8 cellular contexts compared by ENCODE assay signal in the genomic region with DNA sequence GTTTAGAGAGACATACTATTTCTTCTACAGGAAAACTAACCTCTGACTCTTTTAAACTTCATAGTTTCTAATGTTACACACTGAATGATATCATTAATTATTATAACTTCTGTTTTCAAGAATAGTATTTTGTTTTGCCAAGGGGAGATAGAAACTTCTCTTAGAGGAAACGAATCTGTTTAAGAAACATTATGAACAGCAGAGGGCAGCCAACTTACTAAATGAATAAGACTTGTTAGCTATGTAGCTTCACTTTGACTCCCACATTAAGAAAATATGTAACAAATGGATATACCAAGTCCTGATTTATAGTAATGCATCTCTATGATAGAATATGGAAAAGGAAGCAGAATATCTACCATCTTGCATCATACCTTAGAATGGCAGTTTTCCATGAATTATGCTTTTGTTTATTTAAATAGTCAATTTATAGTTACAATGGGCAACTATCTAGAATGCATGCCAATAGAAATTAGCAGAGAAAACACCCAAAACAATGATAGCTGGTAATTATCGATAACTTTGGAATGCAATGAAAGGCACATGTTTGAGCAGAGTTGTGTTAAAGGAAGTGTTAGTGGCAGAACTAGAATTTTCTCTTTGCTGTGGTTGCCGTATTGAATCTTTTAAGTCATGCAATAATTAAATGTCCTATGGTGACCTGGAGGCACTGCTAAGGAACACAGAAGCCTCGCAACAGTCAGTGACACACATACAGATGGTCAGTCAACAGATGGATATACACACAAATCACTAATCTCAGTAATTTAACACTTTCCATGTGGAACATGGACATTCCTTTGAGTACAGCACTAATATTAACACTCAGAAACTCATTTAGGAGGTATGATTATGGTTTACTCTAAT.
DNase-seq lines count a peak whose midpoint lies in the region; ATAC-seq, FAIRE-seq and TF ChIP-seq lines count a peak whose summit lies in the region.

No MANE protein-coding gene starts in this region.

- in situ Hi-C loops in ACHN (cut with HindIII; ENCODE audit: low pct_ligation_motif_present, low pct_unique_long_range_greater_than_20kb, low sequenced_read_pairs) = no loop called here

- H3K4me3 ChIP-seq in ascending aorta = no peak overlapping the region

- intact Hi-C loops in ascending aorta (cut with DNase I) = loop anchor here (2.0 to 5.0 kb wide), 2 partner anchors 291 to 398 kb away; no protein-coding TSS in a partner anchor

- H3K36me3 ChIP-seq in ascending aorta = peaks cover 26 to 33% of the 10 kb centered on the region in 2 donors

- H3K27me3 ChIP-seq in ascending aorta = no peaks in the 10 kb centered on the region

- peak; percentile 20 for FAIRE-seq in GM12891 (lab: Jason Lieb, UNC)

- peak in 2 of 3 experiments; percentile 40 to 56 for TF ChIP-seq CTCF in ascending aorta (IDR thresholded peaks at IDR 0.05)

- DNase-seq in ACHN (peak; percentile 74), GM12891 (ENCODE audit: insufficient read length, low spot score) (no peak), NCI-H2107 (lab: John Stamatoyannopoulos, UW) (peak; percentile 25), ascending aorta (ENCODE audit: low spot score in 2 of 2) (no peak), kidney glomerular epithelial cell (lab: John Stamatoyannopoulos, UW) (peak; percentile 79), HEK293T (ENCODE audit: extremely low spot score) (no peak)
- no peak for DNase-seq in stimulated activated CD4-positive, alpha-beta T cell treated with anti-CD3 and anti-CD28 coated beads, Interleukin-2, amount 100 ng/mL, for 48 hours

- H3K27ac ChIP-seq in ascending aorta = no peak overlapping the region

- POLR2A ChIA-PET in HEK293T (lab: Yijun Ruan, JAX) = no interaction called here

- TF ChIP-seq POLR2A in GM12891 (IDR thresholded peaks at IDR 0.05; ENCODE audit: low read depth, low read length) = no peak

- no peak for ATAC-seq in HG03565 (IDR thresholded peaks at IDR 0.05; ENCODE audit: unreplicated experiment)

- H3K4me1 ChIP-seq in ascending aorta = peaks cover 0 to 3% of the 10 kb centered on the region in 2 donors

- CTCF ChIA-PET in HEK293T (lab: Yijun Ruan, JAX) = interaction anchor here (0.6 to 3.3 kb wide), 8 partner anchors 30 to 489 kb away, joined by 3 to 23 read pairs (median 4); a partner anchor contains a TSS

- no peaks in the 10 kb centered on the region for H3K9me3 ChIP-seq in ascending aorta

TF ChIP-seq in GM12891, 5 proteins besides CTCF, POLR2A, EP300 and RAD21:
- TF ChIP-seq PAX5 (IDR thresholded peaks at IDR 0.05; ENCODE audit: insufficient read depth, low read length, severe bottlenecking) (no peak), POU2F2 (IDR thresholded peaks at IDR 0.05; ENCODE audit: low read depth, low read length) (no peak), POLR2AphosphoS5 (IDR thresholded peaks at IDR 0.05; ENCODE audit: low read depth, low read length) (no peak), SPI1 (IDR thresholded peaks at IDR 0.05; ENCODE audit: low read depth, low read length) (no peak), TAF1 (IDR thresholded peaks at IDR 0.05; ENCODE audit: low read depth, low read length) (no peak)
TF ChIP-seq in GM12891: peak in this region for 0.

TF ChIP-seq in HEK293T, 16 proteins besides CTCF, POLR2A, EP300 and RAD21:
- TF ChIP-seq FOXA1 (IDR thresholded peaks at IDR 0.05) (no peak), HDGF (IDR thresholded peaks at IDR 0.05; ENCODE audit: borderline replicate concordance) (no peak), NFRKB (IDR thresholded peaks at IDR 0.05) (no peak)

Comparison
In these comparisons a context has a peak if more than half of its experiments do, and no peak if none do; other contexts are left out.
1. DNase-seq: peak in ACHN (single experiment), NCI-H2107 (single experiment) and kidney glomerular epithelial cell (single experiment); none in GM12891 (single experiment), ascending aorta (0 of 2), HEK293T (single experiment) and stimulated activated CD4-positive, alpha-beta T cell treated with anti-CD3 and anti-CD28 coated beads, Interleukin-2, amount 100 ng/mL, for 48 hours (0 of 2).